ENCODE assay signal across 28 cellular contexts in the genomic region with DNA sequence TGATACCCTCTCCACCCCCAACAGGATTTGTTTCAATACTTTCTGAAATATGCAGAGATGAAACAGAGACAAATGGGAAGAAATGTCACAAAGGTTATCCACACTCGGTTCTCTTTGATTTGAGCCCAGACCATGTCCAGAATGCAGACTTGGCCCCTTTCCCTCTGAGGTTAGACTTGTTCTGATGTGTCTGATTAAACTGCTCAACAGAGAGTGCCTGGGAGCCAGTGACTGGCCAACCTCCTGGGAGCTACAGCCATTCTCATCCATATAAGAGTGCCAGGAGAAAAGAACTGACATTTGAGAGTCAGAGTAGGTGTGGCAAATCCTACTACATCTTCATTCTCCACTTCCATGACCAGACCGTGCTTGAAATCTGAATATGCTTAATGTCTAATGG.
DNase-seq lines count a peak whose midpoint lies in the region; ATAC-seq, FAIRE-seq and TF ChIP-seq lines count a peak whose summit lies in the region.
"Had no signal": no experiment of that assay in that cellular context is flagged by ENCODE, and none has a peak within 500 bp of the region (broad histone marks: within the 10 kb centered on the region; RNA-seq: fewer than 3 reads in every experiment).

No MANE protein-coding gene starts in this region.

- H3K9me1 ChIP-seq in keratinocyte (ENCODE audit: control insufficient read depth, extremely low read depth, insufficient read depth, low read length): no peaks in the 10 kb centered on the region

- POLR2A ChIA-PET in MCF 10A (lab: Yijun Ruan, JAX): no interaction called here

- peak overlapping the region; percentile 38 for H2AFZ ChIP-seq in mammary epithelial cell (ENCODE audit: low read depth, low read length)
- no peak overlapping the region for H2AFZ ChIP-seq in keratinocyte (ENCODE audit: control insufficient read depth, low read length)

- no peaks in the 10 kb centered on the region for H3K4me1 ChIP-seq in mammary epithelial cell (ENCODE audit: insufficient read depth, low read length)
- H3K4me1 ChIP-seq in keratinocyte (ENCODE audit: control insufficient read depth, extremely low read depth, insufficient read depth, low read length): no peaks in the 10 kb centered on the region

- H3K9me3 ChIP-seq in mammary epithelial cell (replicated peaks; ENCODE audit: insufficient read depth, low read length): no peaks in the 10 kb centered on the region
- no peaks in the 10 kb centered on the region for H3K9me3 ChIP-seq in keratinocyte (ENCODE audit: control insufficient read depth, low read depth, low read length)
- H3K9me3 ChIP-seq: MG63, SJCRH30 had no signal

- H3K4me3 Mint-ChIP-seq in MCF 10A (ENCODE audit: unreplicated experiment): no peak overlapping the region
- H3K4me3 Mint-ChIP-seq: B cell; CD8-positive, alpha-beta T cell had no signal

- peak; percentile 61 for ATAC-seq in SK-N-SH treated with all-trans-retinoic acid at 6 μM for 48 hours
- ATAC-seq: CD8-positive, alpha-beta T cell; HepG2; K562; PC-3; Right ventricle myocardium inferior had no signal

- H3K27me3 ChIP-seq in mammary epithelial cell (ENCODE audit: insufficient read depth, low read length): no peaks in the 10 kb centered on the region
- H3K27me3 ChIP-seq in keratinocyte (ENCODE audit: control insufficient read depth, extremely low read depth, insufficient read depth, low read length): no peaks in the 10 kb centered on the region
- H3K27me3 ChIP-seq: MG63, SJCRH30 had no signal

- no peak for DNase-seq in mammary epithelial cell
- DNase-seq in MCF 10A (ENCODE audit: unreplicated experiment): no peak
- no peak for DNase-seq in keratinocyte (ENCODE audit: low read depth, low spot score)
- DNase-seq in GDM1 (lab: John Stamatoyannopoulos, UW): no peak
- DNase-seq in iPS-NIHi7 (ENCODE audit: extremely low spot score): no peak
- no peak for DNase-seq in NCI-H2196 treated with DMSO at 0.1 percent for 48 hours (lab: John Stamatoyannopoulos, UW; ENCODE audit: unreplicated experiment)
- DNase-seq: CD8-positive, alpha-beta T cell; DMS 273 treated with DMSO at 0.1 percent for 48 hours; DMS79; EL; GF-D8; Kasumi-1; MG63; NCI-H2029; NCI-H345; NCI-H510A treated with DMSO at 0.1 percent for 48 hours; NCI-H774; PC-3; SJCRH30 had no signal

- TF ChIP-seq CTCF in mammary epithelial cell (conservative IDR thresholded peaks at IDR 0.05 in 1 of 2, IDR thresholded peaks at IDR 0.05 in 1 of 2; ENCODE audit: extremely low read depth in 1 of 2, insufficient read depth in 1 of 2, low read depth in 1 of 2, low read length in 2 of 2): no peak
- TF ChIP-seq CTCF in MCF 10A (IDR thresholded peaks at IDR 0.05; ENCODE audit: unreplicated experiment): no peak
- no peak for TF ChIP-seq CTCF in keratinocyte (optimal IDR thresholded peaks at IDR 0.05 in 1 of 3, IDR thresholded peaks at IDR 0.05 in 1 of 3, conservative IDR thresholded peaks at IDR 0.05 in 1 of 3; ENCODE audit: extremely low read depth in 1 of 3, insufficient read depth in 2 of 3, low read length in 3 of 3)

- no peak overlapping the region for H3K27ac ChIP-seq in mammary epithelial cell (ENCODE audit: insufficient read depth, low read depth, low read length)
- H3K27ac ChIP-seq in keratinocyte (ENCODE audit: control insufficient read depth, insufficient read depth, low read length): no peak overlapping the region
- H3K27ac ChIP-seq: 22Rv1, C4-2B, SJCRH30 had no signal

- H3K79me2 ChIP-seq in mammary epithelial cell (ENCODE audit: insufficient read depth, low read length): no peaks in the 10 kb centered on the region
- no peaks in the 10 kb centered on the region for H3K79me2 ChIP-seq in keratinocyte (ENCODE audit: control insufficient read depth, insufficient read depth, low read length)

- BruUV-seq in mammary epithelial cell (replicated peaks; lab: Mats Ljungman, UMichigan) (no TSS peak), MCF 10A (replicated peaks; lab: Mats Ljungman, UMichigan) (no TSS peak)

- 6% methylated on average over 2 of the region's 2 CpGs for WGBS in mammary epithelial cell (ENCODE audit: low coverage, missing lambda C conversion rate)

- CTCF ChIA-PET in mammary epithelial cell (lab: Charles Lee; ENCODE audit: low non-redundant PET) (no interaction called here), MCF 10A (lab: Yijun Ruan, JAX) (no interaction called here)

- H4K20me1 ChIP-seq in mammary epithelial cell (ENCODE audit: insufficient read depth, low read length): no peaks in the 10 kb centered on the region
- H4K20me1 ChIP-seq in keratinocyte (ENCODE audit: control insufficient read depth, extremely low read depth, insufficient read depth, low read length): no peaks in the 10 kb centered on the region

- H3K27ac Mint-ChIP-seq in MCF 10A (ENCODE audit: low read depth, unreplicated experiment): no peak overlapping the region
- H3K27ac Mint-ChIP-seq: B cell; CD8-positive, alpha-beta T cell had no signal

- H3K4me3 ChIP-seq in mammary epithelial cell (replicated peaks in 1 of 3; ENCODE audit: insufficient read depth in 1 of 3, low read depth in 2 of 3, low read length in 3 of 3): no peak overlapping the region
- H3K4me3 ChIP-seq in keratinocyte (ENCODE audit: control insufficient read depth in 2 of 3, extremely low read depth in 1 of 3, insufficient read depth in 2 of 3, low read depth in 1 of 3, low read length in 3 of 3): no peak overlapping the region
- H3K4me3 ChIP-seq: K562, MG63, SJCRH30 had no signal

- H3K36me3 Mint-ChIP-seq in MCF 10A (ENCODE audit: insufficient read depth, unreplicated experiment): no peaks in the 10 kb centered on the region
- H3K36me3 Mint-ChIP-seq: CD8-positive, alpha-beta T cell had no signal

- in situ Hi-C loops in mammary epithelial cell (cut with MboI; ENCODE audit: low sequenced_read_pairs in 2 of 2): no loop called here

- H3K36me3 ChIP-seq in mammary epithelial cell (ENCODE audit: insufficient read depth, low read length) (no peaks in the 10 kb centered on the region), keratinocyte (ENCODE audit: control insufficient read depth in 2 of 2, extremely low read depth in 1 of 2, insufficient read depth in 2 of 2, low read length in 2 of 2) (no peaks in the 10 kb centered on the region)
- H3K36me3 ChIP-seq: MG63, SJCRH30 had no signal

- no peaks in the 10 kb centered on the region for H3K9me3 Mint-ChIP-seq in MCF 10A (ENCODE audit: unreplicated experiment)
- H3K9me3 Mint-ChIP-seq: CD8-positive, alpha-beta T cell had no signal

- H3K27me3 Mint-ChIP-seq in MCF 10A (ENCODE audit: insufficient read depth, unreplicated experiment): no peaks in the 10 kb centered on the region

- no peaks in the 10 kb centered on the region for H3K4me1 Mint-ChIP-seq in MCF 10A (ENCODE audit: insufficient read depth, unreplicated experiment)
- H3K4me1 Mint-ChIP-seq: B cell had no signal

- H3K9ac ChIP-seq in mammary epithelial cell (ENCODE audit: insufficient read depth, low read length): no peak overlapping the region
- H3K9ac ChIP-seq in keratinocyte (ENCODE audit: control insufficient read depth, extremely low read depth, insufficient read depth, low read length): no peak overlapping the region

- dilution Hi-C loops in mammary epithelial cell (cut with HindIII; ENCODE audit: low sequenced_read_pairs): no loop called here
- dilution Hi-C loops in keratinocyte (cut with MboI; ENCODE audit: extremely low pct_ligation_motif_present, low sequenced_read_pairs): no loop called here

- peak; percentile 43 for FAIRE-seq in keratinocyte (lab: Jason Lieb, UNC)
- FAIRE-seq: GM12891, H54, HepG2, K562 had no signal

- H3K4me2 ChIP-seq in mammary epithelial cell (ENCODE audit: insufficient read depth, low read depth, low read length): peak overlapping the region; percentile 1
- no peak overlapping the region for H3K4me2 ChIP-seq in keratinocyte (ENCODE audit: control insufficient read depth, extremely low read depth, insufficient read depth, low read depth, low read length)

- intact Hi-C loops in mammary epithelial cell (cut with micrococcal nuclease) (no loop called here), MCF 10A (cut with micrococcal nuclease) (no loop called here)

TF ChIP-seq in SK-N-SH treated with all-trans-retinoic acid at 6 μM for 48 hours, 23 proteins besides CTCF, POLR2A, EP300 and RAD21:
- TF ChIP-seq ZFP3 (CRISPR knock-in tag; IDR thresholded peaks at IDR 0.05) (no peak), GLIS3 (CRISPR knock-in tag; IDR thresholded peaks at IDR 0.05) (no peak), ISL1 (CRISPR knock-in tag; IDR thresholded peaks at IDR 0.05) (no peak)
- TF ChIP-seq, protein P1, sequence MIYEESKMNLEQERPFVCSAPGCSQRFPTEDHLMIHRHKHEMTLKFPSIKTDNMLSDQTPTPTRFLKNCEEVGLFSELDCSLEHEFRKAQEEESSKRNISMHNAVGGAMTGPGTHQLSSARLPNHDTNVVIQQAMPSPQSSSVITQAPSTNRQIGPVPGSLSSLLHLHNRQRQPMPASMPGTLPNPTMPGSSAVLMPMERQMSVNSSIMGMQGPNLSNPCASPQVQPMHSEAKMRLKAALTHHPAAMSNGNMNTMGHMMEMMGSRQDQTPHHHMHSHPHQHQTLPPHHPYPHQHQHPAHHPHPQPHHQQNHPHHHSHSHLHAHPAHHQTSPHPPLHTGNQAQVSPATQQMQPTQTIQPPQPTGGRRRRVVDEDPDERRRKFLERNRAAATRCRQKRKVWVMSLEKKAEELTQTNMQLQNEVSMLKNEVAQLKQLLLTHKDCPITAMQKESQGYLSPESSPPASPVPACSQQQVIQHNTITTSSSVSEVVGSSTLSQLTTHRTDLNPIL (CRISPR knock-in tag; IDR thresholded peaks at IDR 0.05; ENCODE audit: low read depth): no peak
